Comparison of ENCODE assay signal across 11 cellular contexts in genomic region chr14:32998433-32998832, GRCh38. TPM values are rescaled to one million over a fixed set of nuclear protein-coding genes. Genes with fewer than 3 reads are reported as not detected.
A peak's percentile ranks its signal among the peaks of the same experiment; 100 is the strongest.
DNase-seq lines count a peak whose midpoint lies in the region; ATAC-seq and TF ChIP-seq lines count a peak whose summit lies in the region.
"Had no signal": no experiment of that assay in that cellular context is flagged by ENCODE, and none has a peak within 500 bp of the region (broad histone marks: within the 10 kb centered on the region; RNA-seq: fewer than 3 reads in every experiment).

No MANE protein-coding gene starts in this region.

- H3K27me3 Mint-ChIP-seq in progenitor cell of endocrine pancreas, result no peaks in the 10 kb centered on the region
- H3K27me3 Mint-ChIP-seq: activated naive CD8-positive, alpha-beta T cell treated with anti-CD3 and anti-CD28 coated beads, Interleukin-2, amount 10 ng/mL, durations not matched to agents 7 days and 5 days had no signal

- peaks cover 7% of the 10 kb centered on the region for H3K36me3 Mint-ChIP-seq in progenitor cell of endocrine pancreas (ENCODE audit: insufficient read depth)
- H3K36me3 Mint-ChIP-seq: activated naive CD8-positive, alpha-beta T cell treated with anti-CD3 and anti-CD28 coated beads, Interleukin-2, amount 10 ng/mL, durations not matched to agents 7 days and 5 days had no signal

- TF ChIP-seq CTCF in epithelial cell of esophagus (IDR thresholded peaks at IDR 0.05; ENCODE audit: insufficient read depth, low read depth, low read length, missing control alignments), result peak; percentile 47
- TF ChIP-seq CTCF in progenitor cell of endocrine pancreas (IDR thresholded peaks at IDR 0.05; ENCODE audit: unreplicated experiment), result peak; percentile 21

- no peaks in the 10 kb centered on the region for H3K4me1 Mint-ChIP-seq in progenitor cell of endocrine pancreas (ENCODE audit: low read depth)
- H3K4me1 Mint-ChIP-seq: activated naive CD8-positive, alpha-beta T cell treated with anti-CD3 and anti-CD28 coated beads, Interleukin-2, amount 10 ng/mL, durations not matched to agents 7 days and 5 days had no signal

- DNase-seq in EH (ENCODE audit: low read depth) (peak; percentile 42), NCI-H69 (lab: John Stamatoyannopoulos, UW) (peak; percentile 57), epithelial cell of esophagus (ENCODE audit: low read depth) (peak; percentile 36), progenitor cell of endocrine pancreas (ENCODE audit: low spot score, unreplicated experiment) (no peak), germinal center (ENCODE audit: low spot score) (no peak), COLO829 (ENCODE audit: low spot score) (no peak)
- DNase-seq: activated naive CD8-positive, alpha-beta T cell treated with anti-CD3 and anti-CD28 coated beads, Interleukin-2, amount 10 ng/mL, durations not matched to agents 7 days and 5 days; NCI-H2107 had no signal

- peaks cover 10% of the 10 kb centered on the region for H3K9me3 Mint-ChIP-seq in progenitor cell of endocrine pancreas (ENCODE audit: low read depth)

- no peak overlapping the region for H3K4me3 Mint-ChIP-seq in progenitor cell of endocrine pancreas (ENCODE audit: low read depth)
- H3K4me3 Mint-ChIP-seq: activated naive CD8-positive, alpha-beta T cell treated with anti-CD3 and anti-CD28 coated beads, Interleukin-2, amount 10 ng/mL, durations not matched to agents 7 days and 5 days; T-helper 2 cell treated with Interferon-gamma antibody and Interleukin-4, amounts not matched to agents 5 μg/mL and 100 μg/mL, for 36 hours had no signal

- H3K4me3 ChIP-seq in epithelial cell of esophagus (ENCODE audit: low read length), result no peak overlapping the region

- no peak overlapping the region for H3K27ac Mint-ChIP-seq in progenitor cell of endocrine pancreas
- H3K27ac Mint-ChIP-seq: activated naive CD8-positive, alpha-beta T cell treated with anti-CD3 and anti-CD28 coated beads, Interleukin-2, amount 10 ng/mL, durations not matched to agents 7 days and 5 days; T-helper 2 cell treated with Interferon-gamma antibody and Interleukin-4, amounts not matched to agents 5 μg/mL and 100 μg/mL, for 36 hours had no signal

- ATAC-seq in HG03565 (IDR thresholded peaks at IDR 0.05; ENCODE audit: unreplicated experiment) (no peak), GM19324 (IDR thresholded peaks at IDR 0.05; ENCODE audit: low FRiP score, unreplicated experiment) (no peak)

RNA-seq across cellular contexts. Expression of gene NPAS3, which starts 59.8 kb away (rescaled TPM):
- 5.2 and 6.1 TPM in 2 replicates for total RNA-seq in progenitor cell of endocrine pancreas
- total RNA-seq: activated naive CD8-positive, alpha-beta T cell treated with anti-CD3 and anti-CD28 coated beads, Interleukin-2, amount 10 ng/mL, durations not matched to agents 7 days and 5 days had no signal

Comparison
In these comparisons a context has a peak if more than half of its experiments do, and no peak if none do; other contexts are left out.
1. DNase-seq: peak in EH (single experiment), NCI-H69 (single experiment) and epithelial cell of esophagus (single experiment); none in progenitor cell of endocrine pancreas (single experiment), germinal center (single experiment) and COLO829 (single experiment).